Comparison of ENCODE assay signal across 23 cellular contexts in the genomic region with DNA sequence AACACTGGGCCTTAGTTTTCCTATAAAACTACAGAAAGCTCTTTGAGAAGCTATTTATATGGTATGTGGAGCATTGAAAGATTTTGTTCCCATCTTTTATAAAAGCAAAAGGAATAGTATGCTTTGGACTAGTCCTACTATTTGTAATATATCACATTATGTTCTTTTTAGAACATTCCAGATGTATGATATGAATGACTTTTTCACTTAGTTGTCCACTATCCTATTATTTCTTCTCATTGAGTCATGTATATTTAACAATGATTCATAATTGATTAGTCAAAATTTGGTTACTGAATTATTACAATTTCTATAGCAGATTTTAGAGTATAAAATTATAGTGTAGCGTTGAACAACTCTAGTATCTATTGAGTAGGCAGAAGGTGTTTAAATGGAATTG. TPM values are rescaled to one million over a fixed set of nuclear protein-coding genes. Genes with fewer than 3 reads are reported as not detected.
"Had no signal": no experiment of that assay in that cellular context is flagged by ENCODE, and none has a peak within 500 bp of the region (broad histone marks: within the 10 kb centered on the region; RNA-seq: fewer than 3 reads in every experiment).

No MANE protein-coding gene starts in this region.

- DNase-seq: hypothalamus; islet precursor cell; left ventricle myocardium inferior; mesendoderm; naive thymus-derived CD4-positive, alpha-beta T cell; ovary; small intestine; spleen; stimulated activated CD4-positive, alpha-beta T cell treated with anti-CD3 and anti-CD28 coated beads, Interleukin-4, amount 100 ng/mL, for 24 hours; stimulated activated naive CD4-positive, alpha-beta T cell; tibial artery; trophoblast cell; upper lobe of right lung had no signal

- H3K27me3 ChIP-seq: ovary, right atrium auricular region, spleen, suprapubic skin, tibial artery, upper lobe of right lung had no signal

- FAIRE-seq: small intestine, urothelium cell line had no signal

- H3K4me1 ChIP-seq: left ventricle myocardium inferior, right atrium auricular region, tibial artery, upper lobe of right lung had no signal

- H3K36me3 ChIP-seq: left ventricle myocardium inferior, ovary, right atrium auricular region, spleen, suprapubic skin, thoracic aorta, tibial artery, upper lobe of right lung had no signal

- ATAC-seq: naive thymus-derived CD4-positive, alpha-beta T cell; natural killer cell treated with Interleukin-12 subunit alpha and Interleukin-12 subunit beta and Interleukin-15 and Interleukin-18, amount 100 ng/mL, for 72 hours; sciatic nerve; stimulated activated effector memory CD8-positive, alpha-beta T cell treated with anti-CD3 and anti-CD28 coated beads, Interleukin-12 subunit alpha, Interleukin-12 subunit beta, amount 100 ng/mL, for 72 hours; upper lobe of right lung had no signal

- H3K9me3 ChIP-seq: left ventricle myocardium inferior, ovary, right atrium auricular region, spleen, suprapubic skin, thoracic aorta, tibial artery, upper lobe of right lung had no signal

- H3K4me3 ChIP-seq: left ventricle myocardium inferior, lung, ovary, right atrium auricular region, spleen, suprapubic skin, thoracic aorta, tibial artery, upper lobe of right lung had no signal

- H3K27ac ChIP-seq: left ventricle myocardium inferior, ovary, right atrium auricular region, spleen, suprapubic skin, thoracic aorta, tibial artery, upper lobe of right lung had no signal

RNA-seq across cellular contexts. Expression of a gene that starts 34.2 kb away (rescaled TPM):
- total RNA-seq: left ventricle myocardium inferior; myocyte; natural killer cell treated with Interleukin-12 subunit alpha and Interleukin-12 subunit beta and Interleukin-15 and Interleukin-18, amount 100 ng/mL, for 72 hours; pulmonary artery endothelial cell; right atrium auricular region; sciatic nerve had no signal
